14 cellular contexts compared by ENCODE assay signal in genomic region chr12:132502149-132502881, GRCh38. TPM values are rescaled to one million over a fixed set of nuclear protein-coding genes. Genes with fewer than 3 reads are reported as not detected.
DNase-seq lines count a peak whose midpoint lies in the region; FAIRE-seq and TF ChIP-seq lines count a peak whose summit lies in the region.
"Had no signal": no experiment of that assay in that cellular context is flagged by ENCODE, and none has a peak within 500 bp of the region (broad histone marks: within the 10 kb centered on the region; RNA-seq: fewer than 3 reads in every experiment).

No MANE protein-coding gene starts in this region.

- no peak overlapping the region for H3K9ac ChIP-seq in kidney (ENCODE audit: low read length in 2 of 2)

- DNase-seq in stimulated activated CD4-positive, alpha-beta T cell treated with anti-CD3 and anti-CD28 coated beads, Interleukin-15, amount 100 ng/mL, for 24 hours: peak; percentile 39
- no peak for DNase-seq in stimulated activated CD4-positive, alpha-beta T cell treated with anti-CD3 and anti-CD28 coated beads, Interleukin-12 subunit alpha, Interleukin-12 subunit beta, amount 100 ng/mL, for 4 hours
- peak; percentile 4 for DNase-seq in OCI-M1 (lab: John Stamatoyannopoulos, UW)
- peak; percentile 44 for DNase-seq in germinal center (ENCODE audit: low spot score)
- DNase-seq in urothelium cell line (ENCODE audit: low spot score): peak; percentile 22
- DNase-seq in kidney: no peak
- DNase-seq in NOMO-1 treated with DMSO at 0.1 percent for 48 hours (lab: John Stamatoyannopoulos, UW; ENCODE audit: unreplicated experiment): no peak
- no peak for DNase-seq in activated gamma-delta T cell treated with Interleukin-2 at 50 U/mL for 16 hours
- DNase-seq: activated T-cell treated with anti-CD3 and anti-CD28 coated beads, Interleukin-2, amount 50 U/mL, for 48 hours; effector CD4-positive, alpha-beta T cell; NCI-H1105 treated with DMSO at 0.1 percent for 48 hours had no signal

- no peak for TF ChIP-seq CTCF in kidney (IDR thresholded peaks at IDR 0.05; ENCODE audit: borderline replicate concordance, extremely low read depth, insufficient read depth)

- H3K36me3 ChIP-seq in kidney (ENCODE audit: control insufficient read depth in 1 of 2, insufficient read depth in 2 of 2, low read length in 2 of 2): no peaks in the 10 kb centered on the region

- intact Hi-C loops in kidney (cut with DNase I): no loop called here

- no peak for FAIRE-seq in urothelium cell line (lab: Jason Lieb, UNC)
- no peak for FAIRE-seq in kidney (lab: Jason Lieb, UNC)
- FAIRE-seq: astrocyte, HTR-8/SVneo had no signal

- H3K9me3 ChIP-seq in kidney (ENCODE audit: control insufficient read depth in 1 of 2, low read length in 2 of 2): no peaks in the 10 kb centered on the region

- H3K4me3 ChIP-seq in kidney (ENCODE audit: low read length in 2 of 2): no peak overlapping the region
- H3K4me3 ChIP-seq: SK-N-MC had no signal

- H3K4me1 ChIP-seq in kidney (ENCODE audit: control insufficient read depth in 1 of 2, insufficient read depth in 1 of 2, low read depth in 1 of 2, low read length in 2 of 2): peaks cover 8 to 77% of the 10 kb centered on the region in 2 donors

- no peak overlapping the region for H3K27ac ChIP-seq in kidney (ENCODE audit: low read depth in 2 of 2, low read length in 2 of 2)

RNA-seq across cellular contexts. Expression of gene FBRSL1, which starts 12.4 kb away (rescaled TPM):
- total RNA-seq in kidney: 44.7 TPM
- 23.8 TPM for polyA plus RNA-seq in kidney (ENCODE audit: insufficient read depth, low read depth, low replicate concordance)

Comparison
In these comparisons a context has a peak if more than half of its experiments do, and no peak if none do; other contexts are left out.
1. DNase-seq: peak in stimulated activated CD4-positive, alpha-beta T cell treated with anti-CD3 and anti-CD28 coated beads, Interleukin-15, amount 100 ng/mL, for 24 hours (single experiment), OCI-M1 (single experiment), germinal center (single experiment) and urothelium cell line (single experiment); none in stimulated activated CD4-positive, alpha-beta T cell treated with anti-CD3 and anti-CD28 coated beads, Interleukin-12 subunit alpha, Interleukin-12 subunit beta, amount 100 ng/mL, for 4 hours (single experiment), kidney (single experiment), NOMO-1 treated with DMSO at 0.1 percent for 48 hours (single experiment) and activated gamma-delta T cell treated with Interleukin-2 at 50 U/mL for 16 hours (single experiment).